ENCODE assay signal across 30 cellular contexts in genomic region chr1:212244441-212244840, GRCh38. TPM values are rescaled to one million over a fixed set of nuclear protein-coding genes. Genes with fewer than 3 reads are reported as not detected.
DNase-seq lines count a peak whose midpoint lies in the region; ATAC-seq and TF ChIP-seq lines count a peak whose summit lies in the region.
"Had no signal": no experiment of that assay in that cellular context is flagged by ENCODE, and none has a peak within 500 bp of the region (broad histone marks: within the 10 kb centered on the region; RNA-seq: fewer than 3 reads in every experiment).

No MANE protein-coding gene starts in this region.

- no peaks in the 10 kb centered on the region for H3F3A ChIP-seq in OCI-LY1 (ENCODE audit: insufficient read depth, low read length)

- peak; percentile 54 for ATAC-seq in mucosa of descending colon
- ATAC-seq in right cardiac atrium: no peak
- ATAC-seq: gastroesophageal sphincter; Right ventricle myocardium inferior; stimulated activated naive CD8-positive, alpha-beta T cell treated with anti-CD3 and anti-CD28 coated beads, Interleukin-15, Interleukin-2, amounts not matched to agents 100 U/mL and 50 U/mL, for 24 hours had no signal

- H3K4me1 ChIP-seq in OCI-LY1 (ENCODE audit: insufficient read depth, low read length, severe bottlenecking) (peaks cover 41% of the 10 kb centered on the region), mucosa of descending colon (ENCODE audit: low read depth) (peaks cover 7% of the 10 kb centered on the region), HAP-1 (no peaks in the 10 kb centered on the region), right cardiac atrium (ENCODE audit: control insufficient read depth, insufficient read depth, low read length) (no peaks in the 10 kb centered on the region)
- H3K4me1 ChIP-seq: adrenal gland had no signal

- 0 out of 2 replicates have a peak overlapping the region, but pooled peaks have one; percentile 65 for H2AFZ ChIP-seq in OCI-LY1 (ENCODE audit: low read length)

- DNase-seq in DMS79 treated with DMSO at 0.1 percent for 48 hours (lab: John Stamatoyannopoulos, UW): peak; percentile 22
- DNase-seq in DMS79 (lab: John Stamatoyannopoulos, UW): no peak
- peak; percentile 59 for DNase-seq in NCI-H1436 (lab: John Stamatoyannopoulos, UW)
- DNase-seq in mucosa of descending colon: no peak
- DNase-seq in D341Med (ENCODE audit: low spot score): no peak
- DNase-seq in HAP-1 (ENCODE audit: low spot score in 2 of 2): no peak
- DNase-seq in right cardiac atrium: no peak
- DNase-seq: activated effector memory CD4-positive, alpha-beta T cell treated with anti-CD3 and anti-CD28 coated beads, Interleukin-2, amount 50 U/mL, for 16 hours; adrenal gland; AML-193; brain microvascular endothelial cell; COR-L47; effector CD8-positive, alpha-beta T cell; esophagus squamous epithelium; GOT3; hypothalamus; islet precursor cell; Karpas-422; MV-4-11; NCI-H2081; NCI-H524; occipital lobe; spleen; stimulated activated CD4-positive, alpha-beta T cell treated with anti-CD3 and anti-CD28 coated beads, Interleukin-4, amount 100 ng/mL, for 1 hour; stimulated activated naive CD8-positive, alpha-beta T cell treated with anti-CD3 and anti-CD28 coated beads, Interleukin-15, Interleukin-2, amounts not matched to agents 100 U/mL and 50 U/mL, for 24 hours had no signal

- H3K27ac ChIP-seq in OCI-LY1 (ENCODE audit: low read depth, low read length, poor library complexity, severe bottlenecking) (peak overlapping the region; percentile 12), right cardiac atrium (ENCODE audit: low read length) (no peak overlapping the region)
- H3K27ac ChIP-seq: 22Rv1, adrenal gland, brain microvascular endothelial cell, esophagus squamous epithelium, gastroesophageal sphincter had no signal

- H3K27me3 ChIP-seq in OCI-LY1 (ENCODE audit: insufficient read depth, low read length) (no peaks in the 10 kb centered on the region), HAP-1 (ENCODE audit: low read depth) (no peaks in the 10 kb centered on the region), right cardiac atrium (ENCODE audit: control insufficient read depth, insufficient read depth) (no peaks in the 10 kb centered on the region)
- H3K27me3 ChIP-seq: adrenal gland, brain microvascular endothelial cell, esophagus squamous epithelium, gastroesophageal sphincter, spleen had no signal

- H4K20me1 ChIP-seq in OCI-LY1 (ENCODE audit: insufficient read depth, low read length): no peaks in the 10 kb centered on the region

- H3K9me2 ChIP-seq in OCI-LY1 (ENCODE audit: low read depth, low read length): no peaks in the 10 kb centered on the region

- intact Hi-C loops in mucosa of descending colon (cut with DNase I, micrococcal nuclease): no loop called here
- intact Hi-C loops in right cardiac atrium (cut with DNase I): no loop called here

- H3K79me2 ChIP-seq in OCI-LY1 (ENCODE audit: insufficient read depth, low read length): no peaks in the 10 kb centered on the region

- 80% methylated on average over 2 of the region's 2 CpGs for WGBS in right cardiac atrium

- in situ Hi-C loops in HAP-1 (cut with MboI; ENCODE audit: low sequenced_read_pairs): no loop called here

- H3K9ac ChIP-seq in OCI-LY1 (ENCODE audit: low read length): no peak overlapping the region; the same call in 1 of the 2 replicates

- H3K4me2 ChIP-seq in OCI-LY1 (ENCODE audit: low read length): no peak overlapping the region; the same call in 1 of the 2 replicates

- no peaks in the 10 kb centered on the region for H3K9me3 ChIP-seq in OCI-LY1 (ENCODE audit: low read length)
- H3K9me3 ChIP-seq in mucosa of descending colon: no peaks in the 10 kb centered on the region
- H3K9me3 ChIP-seq in HAP-1: no peaks in the 10 kb centered on the region
- no peaks in the 10 kb centered on the region for H3K9me3 ChIP-seq in right cardiac atrium (ENCODE audit: control insufficient read depth, low read length)
- H3K9me3 ChIP-seq: adrenal gland, esophagus squamous epithelium, gastroesophageal sphincter, spleen had no signal

- H3K36me3 ChIP-seq in OCI-LY1 (ENCODE audit: insufficient read depth, low read length): no peaks in the 10 kb centered on the region
- no peaks in the 10 kb centered on the region for H3K36me3 ChIP-seq in mucosa of descending colon (ENCODE audit: low read depth)
- H3K36me3 ChIP-seq in HAP-1 (replicated peaks): no peaks in the 10 kb centered on the region
- H3K36me3 ChIP-seq: adrenal gland, brain microvascular endothelial cell, esophagus squamous epithelium, gastroesophageal sphincter, spleen had no signal

- TF ChIP-seq CTCF in OCI-LY1 (IDR thresholded peaks at IDR 0.05; ENCODE audit: low read length) (no peak), mucosa of descending colon (IDR thresholded peaks at IDR 0.05) (no peak)

- H3K4me3 ChIP-seq in OCI-LY1 (ENCODE audit: low read depth, low read length, poor library complexity, severe bottlenecking) (no peak overlapping the region), mucosa of descending colon (no peak overlapping the region), HAP-1 (no peak overlapping the region), right cardiac atrium (ENCODE audit: low read length) (no peak overlapping the region)
- H3K4me3 ChIP-seq: adrenal gland, esophagus squamous epithelium, gastroesophageal sphincter, lung, spleen had no signal

RNA-seq across cellular contexts. Expression of gene PPP2R5A, which starts 40.8 kb away (rescaled TPM):
- 10 to 100 TPM; 56.5 to 63.9 (median 63.3) TPM for total RNA-seq in mucosa of descending colon
- 10 to 100 TPM; 58.4 to 72.0 (median 61.3) TPM for total RNA-seq in right cardiac atrium
- 53.1 TPM for polyA plus RNA-seq in right cardiac atrium

Comparison
In these comparisons a context has a peak if more than half of its experiments do, and no peak if none do; other contexts are left out.
1. DNase-seq: peak in DMS79 treated with DMSO at 0.1 percent for 48 hours (single experiment) and NCI-H1436 (single experiment); none in DMS79 (single experiment), mucosa of descending colon (0 of 3), D341Med (single experiment), HAP-1 (0 of 2) and right cardiac atrium (0 of 3).